Comparison of ENCODE assay signal across 8 cellular contexts in the genomic region with DNA sequence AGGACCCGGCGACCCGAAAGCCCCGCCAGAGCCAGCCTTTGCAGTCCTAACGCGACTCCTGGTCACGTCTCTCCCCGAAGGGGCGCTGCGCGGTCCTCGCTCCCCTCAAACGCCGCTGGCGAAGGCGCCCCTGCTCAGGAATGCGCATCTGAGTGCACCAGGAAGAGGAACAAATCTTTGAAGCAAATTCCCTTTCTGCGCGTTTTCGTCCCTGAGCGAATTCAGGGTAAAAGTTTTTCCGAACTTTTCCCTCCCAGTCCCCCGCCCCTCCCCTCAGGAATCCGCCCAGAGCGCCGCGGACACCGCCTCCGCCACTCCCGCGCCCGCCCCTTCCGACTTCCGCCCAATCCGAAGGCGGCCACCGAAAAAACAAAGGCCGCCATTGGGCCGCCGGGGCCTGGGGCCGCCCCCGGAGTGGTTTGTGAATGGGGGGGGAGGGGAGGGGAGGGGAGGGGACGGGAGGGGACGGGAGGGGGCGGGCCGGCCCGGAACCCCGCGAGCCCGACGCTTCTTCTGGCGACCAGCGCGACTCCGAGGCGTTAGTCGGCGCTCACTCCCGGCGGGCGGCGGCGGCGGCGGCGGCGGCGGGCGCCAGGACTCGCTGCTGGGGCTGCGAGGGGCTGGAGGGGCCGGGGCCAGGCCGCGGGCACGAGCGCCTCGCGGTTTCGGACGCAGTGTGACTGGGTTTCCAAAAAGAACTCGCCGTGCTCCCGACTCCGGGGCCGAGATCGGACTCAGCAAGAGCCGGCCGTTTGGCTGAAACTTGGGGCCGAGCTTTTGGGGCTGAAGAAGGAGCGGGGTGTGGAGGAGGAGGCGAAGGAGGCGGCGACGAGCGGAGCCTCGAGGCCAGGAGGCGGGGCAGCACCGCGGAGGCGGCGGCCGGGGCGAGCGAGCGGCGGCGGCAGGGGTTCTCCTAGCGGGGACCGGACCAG. TPM values are rescaled to one million over a fixed set of nuclear protein-coding genes. Genes with fewer than 3 reads are reported as not detected.
DNase-seq lines count a peak whose midpoint lies in the region; ATAC-seq, FAIRE-seq and TF ChIP-seq lines count a peak whose summit lies in the region.

Gene FZD7 (plus strand): TSS at position 539 of the 932 bp plus-strand sequence. CDS start 793 bp downstream, outside the sequence.

- dilution Hi-C loops in endothelial cell of umbilical vein (cut with MboI; ENCODE audit: extremely low pct_ligation_motif_present, low sequenced_read_pairs), result no loop called here

- no peaks in the 10 kb centered on the region for H3K79me2 ChIP-seq in endothelial cell of umbilical vein (ENCODE audit: control insufficient read depth, insufficient read depth, low read length)

- no peaks in the 10 kb centered on the region for H4K20me1 ChIP-seq in endothelial cell of umbilical vein (replicated peaks; ENCODE audit: control insufficient read depth, extremely low read depth, insufficient read depth, low read length)

- peak; percentile 60 for ATAC-seq in HG03457 (IDR thresholded peaks at IDR 0.05; ENCODE audit: unreplicated experiment)

- POLR2A ChIA-PET in endothelial cell of umbilical vein (lab: Charles Lee), result no interaction called here

- TF ChIP-seq POLR2A in endothelial cell of umbilical vein (IDR thresholded peaks at IDR 0.05; ENCODE audit: low read depth, low read length), result no peak

- no TSS peak for BruUV-seq in endothelial cell of umbilical vein (replicated peaks; lab: Mats Ljungman, UMichigan)

- peak within 1 kb of the TSS; percentile 49 to 77 (median 62) for H3K4me3 ChIP-seq in endothelial cell of umbilical vein (replicated peaks in 1 of 3; ENCODE audit: insufficient read depth in 1 of 3, low read depth in 1 of 3, low read length in 3 of 3)

- H3K36me3 ChIP-seq in endothelial cell of umbilical vein (ENCODE audit: control insufficient read depth in 2 of 2, extremely low read depth in 1 of 2, insufficient read depth in 2 of 2, low read length in 2 of 2), result no peaks in the 10 kb centered on the region

- H3K27me3 ChIP-seq in endothelial cell of umbilical vein (ENCODE audit: control insufficient read depth in 2 of 2, insufficient read depth in 2 of 2, low read length in 2 of 2), result peaks cover 64 to 81% of the 10 kb centered on the region in 2 experiments

- TF ChIP-seq CTCF in endothelial cell of umbilical vein (IDR thresholded peaks at IDR 0.05; ENCODE audit: extremely low read depth in 1 of 2, insufficient read depth in 1 of 2, low read depth in 1 of 2, low read length in 2 of 2), result peak in 1 of 2 donors; percentile 18

- no peaks in the 10 kb centered on the region for H3K9me1 ChIP-seq in endothelial cell of umbilical vein (replicated peaks; ENCODE audit: control insufficient read depth, extremely low read depth, insufficient read depth, low read length)

- H3K27ac ChIP-seq in endothelial cell of umbilical vein (ENCODE audit: insufficient read depth, low read depth, low read length), result no peak within 1 kb of the TSS

- intact Hi-C loops in endothelial cell of umbilical vein (cut with micrococcal nuclease), result loop anchor here (2.0 to 10.0 kb wide), 2 partner anchors 173 to 239 kb away; no protein-coding TSS in a partner anchor

- peak; percentile 85 for FAIRE-seq in endothelial cell of umbilical vein (lab: Jason Lieb, UNC)

- CTCF ChIA-PET in endothelial cell of umbilical vein (lab: Charles Lee), result no interaction called here

- H3K9ac ChIP-seq in endothelial cell of umbilical vein (replicated peaks; ENCODE audit: extremely low read depth, insufficient read depth, low read length), result no peak within 1 kb of the TSS

- no peaks in the 10 kb centered on the region for H3K9me3 ChIP-seq in endothelial cell of umbilical vein (replicated peaks; ENCODE audit: control insufficient read depth, insufficient read depth, low read length)

- peak within 1 kb of the TSS; percentile 95 for H2AFZ ChIP-seq in endothelial cell of umbilical vein (ENCODE audit: low read depth, low read length)

- peaks cover 10% of the 10 kb centered on the region for H3K4me1 ChIP-seq in endothelial cell of umbilical vein (ENCODE audit: control insufficient read depth, extremely low read depth, insufficient read depth, low read length)

- DNase-seq in CD1c-positive myeloid dendritic cell (ENCODE audit: extremely low spot score), result peak; percentile 91
- DNase-seq in GM19240 (ENCODE audit: insufficient read length, low spot score), result peak; percentile 58
- peak; percentile 81 for DNase-seq in NOMO-1 treated with DMSO at 0.1 percent for 48 hours (lab: John Stamatoyannopoulos, UW; ENCODE audit: unreplicated experiment)
- peak; percentile 90 for DNase-seq in activated CD8-positive, alpha-beta memory T cell treated with anti-CD3 and anti-CD28 coated beads, Interleukin-2, amount 50 U/mL, for 48 hours
- DNase-seq in endothelial cell of umbilical vein (ENCODE audit: low read depth, low spot score), result peak; percentile 71
- DNase-seq in middle frontal gyrus (ENCODE audit: extremely low spot score, low spot score), result peak; percentile 33
- peak; percentile 71 to 80 for DNase-seq in stimulated activated CD8-positive, alpha-beta memory T cell treated with anti-CD3 and anti-CD28 coated beads, Interleukin-15, amount 100 ng/mL, for 48 hours (ENCODE audit: low read depth in 2 of 2)

- peak within 1 kb of the TSS; percentile 74 for H3K4me2 ChIP-seq in endothelial cell of umbilical vein (ENCODE audit: insufficient read depth, low read length)

TF ChIP-seq in endothelial cell of umbilical vein, 7 proteins besides CTCF, POLR2A, EP300 and RAD21:
- TF ChIP-seq POLR2AphosphoS5 (IDR thresholded peaks at IDR 0.05; ENCODE audit: insufficient read depth, low read depth, low read length) (no peak), MYC (IDR thresholded peaks at IDR 0.05; ENCODE audit: low read depth, low read length) (no peak)

RNA-seq across cellular contexts. Expression of gene FZD7, which starts in this region (rescaled TPM):
- 0.23 and 0.29 TPM in 2 replicates for total RNA-seq in endothelial cell of umbilical vein
- 0.15 and 0.22 TPM in 2 replicates for polyA plus RNA-seq in endothelial cell of umbilical vein
- polyA plus RNA-seq in endothelial cell of umbilical vein (2011; cell fraction: cytosol; rRNA removed), result 0.10 and 0.11 TPM in 2 replicates
- 0.10 and 0.17 TPM in 2 replicates for polyA plus RNA-seq in endothelial cell of umbilical vein (2011; cell fraction: nucleus; rRNA removed)
- polyA plus RNA-seq in endothelial cell of umbilical vein (2012), result 0.08 and 0.14 TPM in 2 replicates
- 0.06 and 0.22 TPM in 2 replicates for polyA minus RNA-seq in endothelial cell of umbilical vein
- 8.5 TPM for polyA minus RNA-seq in endothelial cell of umbilical vein (2011; cell fraction: cytosol; rRNA and poly(A)+ RNA removed)
- polyA minus RNA-seq in endothelial cell of umbilical vein (2011; cell fraction: nucleus; rRNA and poly(A)+ RNA removed), result 0.10 and 0.43 TPM in 2 replicates

Comparison
In these comparisons a context has a peak if more than half of its experiments do, and no peak if none do; other contexts are left out.
1. DNase-seq: peak in every context shown above with its lines; median percentile 91 in CD1c-positive myeloid dendritic cell; 90 in activated CD8-positive, alpha-beta memory T cell treated with anti-CD3 and anti-CD28 coated beads, Interleukin-2, amount 50 U/mL, for 48 hours; 81 in NOMO-1 treated with DMSO at 0.1 percent for 48 hours; 76 in stimulated activated CD8-positive, alpha-beta memory T cell treated with anti-CD3 and anti-CD28 coated beads, Interleukin-15, amount 100 ng/mL, for 48 hours; 71 in endothelial cell of umbilical vein; 58 in GM19240; 33 in middle frontal gyrus.